8 cellular contexts compared by ENCODE assay signal in the genomic region with DNA sequence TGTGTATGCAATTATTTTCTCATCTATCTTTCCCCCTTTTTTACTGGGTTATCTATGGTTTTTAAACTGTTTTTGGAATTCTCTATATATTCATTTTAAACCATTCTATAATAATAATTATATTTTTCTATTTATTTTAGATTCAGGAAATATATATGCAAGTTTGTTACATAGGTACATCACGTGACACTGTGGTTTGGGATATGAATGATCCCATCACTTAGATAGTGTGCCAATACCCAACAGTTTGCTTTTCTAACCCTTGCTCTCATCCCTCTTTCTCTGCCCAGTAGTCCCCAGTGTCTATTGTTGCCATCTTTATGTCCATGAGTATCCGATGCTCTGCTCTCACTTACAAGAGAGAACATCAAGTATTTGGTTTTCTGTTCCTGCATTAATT.
"Had no signal": no experiment of that assay in that cellular context is flagged by ENCODE, and none has a peak within 500 bp of the region (broad histone marks: within the 10 kb centered on the region; RNA-seq: fewer than 3 reads in every experiment).

No MANE protein-coding gene starts in this region.

- H3K4me3 ChIP-seq: GM12878 had no signal

- ATAC-seq: GM12878 had no signal

- DNase-seq: GDM1, GF-D8 had no signal

- FAIRE-seq: G401.6, GM12878, GM12891, GM12892, GM18507, GM19239 had no signal
